1 cellular context compared by ENCODE assay signal in genomic region chr22:30284172-30284571, GRCh38.
TF ChIP-seq lines count a peak whose summit lies in the region.

No MANE protein-coding gene starts in this region.

TF ChIP-seq in IMR-90, 13 proteins besides CTCF, POLR2A, EP300 and RAD21:
- TF ChIP-seq RFX5 (IDR thresholded peaks at IDR 0.05; ENCODE audit: low read depth, low read length) (no peak), MAZ (IDR thresholded peaks at IDR 0.05; ENCODE audit: borderline replicate concordance, low read depth, low read length) (no peak), ELK1 (IDR thresholded peaks at IDR 0.05; ENCODE audit: borderline replicate concordance, low read depth, low read length) (no peak), SMC3 (IDR thresholded peaks at IDR 0.05; ENCODE audit: low read depth, low read length) (no peak), CEBPB (IDR thresholded peaks at IDR 0.05; ENCODE audit: low read depth, low read length) (no peak), MXI1 (IDR thresholded peaks at IDR 0.05; ENCODE audit: borderline replicate concordance, low read depth, low read length) (no peak), RCOR1 (IDR thresholded peaks at IDR 0.05; ENCODE audit: insufficient replicate concordance, low read length) (no peak), BHLHE40 (IDR thresholded peaks at IDR 0.05; ENCODE audit: low read depth, low read length) (no peak), USF2 (IDR thresholded peaks at IDR 0.05; ENCODE audit: low read depth, low read length) (no peak), CHD1 (IDR thresholded peaks at IDR 0.05; ENCODE audit: low read depth, low read length) (no peak), FOS (IDR thresholded peaks at IDR 0.05; ENCODE audit: low read depth, low read length) (no peak), NFE2L2 (IDR thresholded peaks at IDR 0.05; ENCODE audit: low read depth, low read length) (no peak), MAFK (IDR thresholded peaks at IDR 0.05; ENCODE audit: low read depth, low read length) (no peak)
